17 cellular contexts compared by ENCODE assay signal in genomic region chr21:29008373-29008772, GRCh38. TPM values are rescaled to one million over a fixed set of nuclear protein-coding genes. Genes with fewer than 3 reads are reported as not detected.
DNase-seq lines count a peak whose midpoint lies in the region; ATAC-seq and TF ChIP-seq lines count a peak whose summit lies in the region.
"Had no signal": no experiment of that assay in that cellular context is flagged by ENCODE, and none has a peak within 500 bp of the region (broad histone marks: within the 10 kb centered on the region; RNA-seq: fewer than 3 reads in every experiment).

No MANE protein-coding gene starts in this region.

- H3K36me3 ChIP-seq in mesenchymal stem cell (ENCODE audit: control insufficient read depth in 1 of 2, insufficient read depth in 2 of 2, low read depth in 1 of 2, low read length in 2 of 2) = peaks cover 6 to 28% of the 10 kb centered on the region in 2 experiments
- H3K36me3 ChIP-seq in trophoblast cell (ENCODE audit: control insufficient read depth in 1 of 2, insufficient read depth in 2 of 2, low read length in 2 of 2) = no peaks in the 10 kb centered on the region
- H3K36me3 ChIP-seq in thyroid gland = peaks cover 4 to 18% of the 10 kb centered on the region in 2 donors

- H2BK5ac ChIP-seq in mesenchymal stem cell (ENCODE audit: low read depth, low read length, poor library complexity, severe bottlenecking) = no peak overlapping the region
- peak overlapping the region; percentile 27 for H2BK5ac ChIP-seq in trophoblast cell (ENCODE audit: low read depth, low read length, poor library complexity)

- H2AFZ ChIP-seq in mesenchymal stem cell (ENCODE audit: low read depth, low read length) (no peak overlapping the region), trophoblast cell (ENCODE audit: insufficient read depth, low read length, poor library complexity) (no peak overlapping the region)

- H3K9ac ChIP-seq in mesenchymal stem cell (ENCODE audit: low read length) = peak overlapping the region; percentile 62
- no peak overlapping the region for H3K9ac ChIP-seq in trophoblast cell (ENCODE audit: low read length)

- no peaks in the 10 kb centered on the region for H3K9me3 ChIP-seq in mesenchymal stem cell (ENCODE audit: control insufficient read depth, low read length)
- no peaks in the 10 kb centered on the region for H3K9me3 ChIP-seq in trophoblast cell (ENCODE audit: insufficient read depth, low read depth, low read length)
- H3K9me3 ChIP-seq in thyroid gland = no peaks in the 10 kb centered on the region
- H3K9me3 ChIP-seq: A549, Caco-2 had no signal

- 96% methylated on average over 2 of the region's 3 CpGs for WGBS in mesenchymal stem cell
- no CpG with 5 or more reads among the region's 3 CpGs for WGBS in trophoblast cell (ENCODE audit: extremely low coverage, insufficient coverage, insufficient read length)
- WGBS in thyroid gland, 2 donors = 92 to 93% methylated on average over 3 of the region's 3 CpGs

- H3K79me2 ChIP-seq in trophoblast cell (ENCODE audit: control insufficient read depth, insufficient read depth, low read length, poor library complexity) = peaks cover under 1% of the 10 kb centered on the region

- H3K27me3 Mint-ChIP-seq in activated CD8-positive, alpha-beta memory T cell treated with anti-CD3 and anti-CD28 coated beads, Interleukin-2, amount 10 ng/mL, durations not matched to agents 7 days and 5 days = no peaks in the 10 kb centered on the region
- H3K27me3 Mint-ChIP-seq: CD4-positive, alpha-beta T cell had no signal

- TF ChIP-seq POLR2A in thyroid gland (IDR thresholded peaks at IDR 0.05) = no peak

- DNase-seq in activated CD8-positive, alpha-beta memory T cell treated with anti-CD3 and anti-CD28 coated beads, Interleukin-2, amount 10 ng/mL, durations not matched to agents 7 days and 5 days = no peak
- no peak for DNase-seq in activated CD8-positive, alpha-beta memory T cell treated with anti-CD3 and anti-CD28 coated beads, Interleukin-2, amount 50 U/mL, for 4 hours
- DNase-seq in mesenchymal stem cell (no peak), trophoblast cell (peak; percentile 77 to 80), thyroid gland (no peak)
- no peak for DNase-seq in activated CD4-positive, alpha-beta T cell treated with anti-CD3 and anti-CD28 coated beads for 1 hour
- DNase-seq: AML-193; Caco-2; CD4-positive, alpha-beta T cell; GOT3; H7 had no signal

- H3K79me1 ChIP-seq in mesenchymal stem cell (replicated peaks; ENCODE audit: low read length, poor library complexity, severe bottlenecking) = peaks cover 4% of the 10 kb centered on the region
- H3K79me1 ChIP-seq in trophoblast cell (ENCODE audit: low read length) = peaks cover 1% of the 10 kb centered on the region

- H2BK12ac ChIP-seq in mesenchymal stem cell (ENCODE audit: low read length in 2 of 2) (no peak overlapping the region), trophoblast cell (ENCODE audit: low read length) (peak overlapping the region; percentile 17)

- H3K4me3 Mint-ChIP-seq in activated CD8-positive, alpha-beta memory T cell treated with anti-CD3 and anti-CD28 coated beads, Interleukin-2, amount 10 ng/mL, durations not matched to agents 7 days and 5 days = no peak overlapping the region
- H3K4me3 Mint-ChIP-seq: CD4-positive, alpha-beta T cell; HFFc6 had no signal

- H4K91ac ChIP-seq in mesenchymal stem cell (ENCODE audit: low read length) = no peak overlapping the region
- H4K91ac ChIP-seq in trophoblast cell (ENCODE audit: low read depth, low read length) = no peak overlapping the region

- H3K27me3 ChIP-seq in mesenchymal stem cell (ENCODE audit: control insufficient read depth in 1 of 2, insufficient read depth in 1 of 2, low read length in 2 of 2) (no peaks in the 10 kb centered on the region), trophoblast cell (ENCODE audit: insufficient read depth, low read length) (no peaks in the 10 kb centered on the region), thyroid gland (no peaks in the 10 kb centered on the region)

- no peak overlapping the region for H4K8ac ChIP-seq in mesenchymal stem cell (ENCODE audit: low read length)
- no peak overlapping the region for H4K8ac ChIP-seq in trophoblast cell (ENCODE audit: low read depth, low read length)

- H2AK5ac ChIP-seq in mesenchymal stem cell (ENCODE audit: low read length, severe bottlenecking) (no peak overlapping the region), trophoblast cell (ENCODE audit: low read length) (no peak overlapping the region)

- H4K12ac ChIP-seq in trophoblast cell (ENCODE audit: low read depth, low read length) = no peak overlapping the region

- no peak overlapping the region for H3K27ac ChIP-seq in mesenchymal stem cell (ENCODE audit: low read length, poor library complexity, severe bottlenecking)
- H3K27ac ChIP-seq in trophoblast cell (ENCODE audit: low read depth, low read length) = peak overlapping the region; percentile 53
- no peak overlapping the region for H3K27ac ChIP-seq in thyroid gland
- H3K27ac ChIP-seq: 22Rv1, A549, C4-2B had no signal

- H3K14ac ChIP-seq in mesenchymal stem cell (ENCODE audit: low read length in 2 of 2) (no peak overlapping the region), trophoblast cell (ENCODE audit: low read length) (no peak overlapping the region)

- H3K4me1 ChIP-seq in mesenchymal stem cell (ENCODE audit: control insufficient read depth, insufficient read depth, low read depth, low read length) (peaks cover 1% of the 10 kb centered on the region), trophoblast cell (ENCODE audit: control insufficient read depth in 1 of 2, insufficient read depth in 2 of 2, low read length in 2 of 2) (peaks cover 3 to 4% of the 10 kb centered on the region in 2 experiments), thyroid gland (no peaks in the 10 kb centered on the region)
- H3K4me1 ChIP-seq: A549, Caco-2 had no signal

- no peaks in the 10 kb centered on the region for H3K9me3 Mint-ChIP-seq in activated CD8-positive, alpha-beta memory T cell treated with anti-CD3 and anti-CD28 coated beads, Interleukin-2, amount 10 ng/mL, durations not matched to agents 7 days and 5 days (ENCODE audit: low read depth)
- H3K9me3 Mint-ChIP-seq: CD4-positive, alpha-beta T cell; HFFc6 had no signal

- H2BK120ac ChIP-seq in mesenchymal stem cell (ENCODE audit: low read depth, low read length) (no peak overlapping the region), trophoblast cell (ENCODE audit: insufficient read depth, low read length, poor library complexity) (no peak overlapping the region)

- H3K4me1 Mint-ChIP-seq in activated CD8-positive, alpha-beta memory T cell treated with anti-CD3 and anti-CD28 coated beads, Interleukin-2, amount 10 ng/mL, durations not matched to agents 7 days and 5 days = no peaks in the 10 kb centered on the region

- CTCF ChIA-PET in activated CD8-positive, alpha-beta memory T cell treated with anti-CD3 and anti-CD28 coated beads, Interleukin-2, amount 10 ng/mL, durations not matched to agents 7 days and 5 days (lab: Charles Lee) = interaction anchor here (1.9 kb wide), 1 partner anchor 11 kb away, joined by 6 read pairs; the partner anchor contains the start of gene RWDD2B

- ATAC-seq in activated CD8-positive, alpha-beta memory T cell treated with anti-CD3 and anti-CD28 coated beads, Interleukin-2, amount 10 ng/mL, durations not matched to agents 7 days and 5 days = no peak
- no peak for ATAC-seq in GM19324 (IDR thresholded peaks at IDR 0.05; ENCODE audit: low FRiP score, unreplicated experiment)
- ATAC-seq: A549, HCT116 had no signal

- intact Hi-C loops in thyroid gland (cut with DNase I) = no loop called here

- H3K36me3 Mint-ChIP-seq in activated CD8-positive, alpha-beta memory T cell treated with anti-CD3 and anti-CD28 coated beads, Interleukin-2, amount 10 ng/mL, durations not matched to agents 7 days and 5 days = peaks cover 2% of the 10 kb centered on the region

- H3K18ac ChIP-seq in mesenchymal stem cell (ENCODE audit: low read depth in 1 of 2, low read length in 2 of 2) (no peak overlapping the region), trophoblast cell (ENCODE audit: low read length) (no peak overlapping the region)

- H3K4me2 ChIP-seq in mesenchymal stem cell (ENCODE audit: low read length, poor library complexity, severe bottlenecking) (no peak overlapping the region), trophoblast cell (ENCODE audit: low read length) (no peak overlapping the region)
- H3K4me2 ChIP-seq: A549 had no signal

- H3K23ac ChIP-seq in mesenchymal stem cell (ENCODE audit: low read length in 2 of 2) (no peak overlapping the region), trophoblast cell (ENCODE audit: low read length) (no peak overlapping the region)

- H3K4ac ChIP-seq in mesenchymal stem cell (ENCODE audit: low read depth in 1 of 2, low read length in 2 of 2) (no peak overlapping the region), trophoblast cell (ENCODE audit: low read depth, low read length) (no peak overlapping the region)

- H3K4me3 ChIP-seq in mesenchymal stem cell (ENCODE audit: insufficient read depth in 1 of 2, low read depth in 1 of 2, low read length in 2 of 2) = no peak overlapping the region
- H3K4me3 ChIP-seq in trophoblast cell (ENCODE audit: low read depth, low read length) = no peak overlapping the region
- no peak overlapping the region for H3K4me3 ChIP-seq in thyroid gland (replicated peaks in 1 of 3)
- H3K4me3 ChIP-seq: A549 had no signal

- TF ChIP-seq CTCF in thyroid gland (IDR thresholded peaks at IDR 0.05) = no peak

- peak overlapping the region; percentile 0 for H3K27ac Mint-ChIP-seq in activated CD8-positive, alpha-beta memory T cell treated with anti-CD3 and anti-CD28 coated beads, Interleukin-2, amount 10 ng/mL, durations not matched to agents 7 days and 5 days
- H3K27ac Mint-ChIP-seq: CD4-positive, alpha-beta T cell; HFFc6 had no signal

- H2BK15ac ChIP-seq in mesenchymal stem cell (ENCODE audit: low read depth, poor library complexity, severe bottlenecking) = no peak overlapping the region

RNA-seq across cellular contexts. Expression of gene RWDD2B, which starts 10.8 kb away (rescaled TPM):
- 10 to 100 TPM in 1 of 2 experiments, 1 to 10 TPM in 1; 6.9 to 12.2 TPM for total RNA-seq in activated CD8-positive, alpha-beta memory T cell treated with anti-CD3 and anti-CD28 coated beads, Interleukin-2, amount 10 ng/mL, durations not matched to agents 7 days and 5 days
- 12.0 TPM for polyA plus RNA-seq in mesenchymal stem cell (2013, experiment 1 of 2)
- 12.3 TPM for polyA plus RNA-seq in mesenchymal stem cell (2013, experiment 2 of 2)
- polyA plus RNA-seq in trophoblast cell (2013) = 3.3 and 3.6 TPM in 2 replicates
- 10 to 100 TPM; 11.1 to 17.7 (median 13.3) TPM for total RNA-seq in thyroid gland

RNA-seq across cellular contexts. Expression of gene LTN1, which starts 15.7 kb away (rescaled TPM):
- total RNA-seq in activated CD8-positive, alpha-beta memory T cell treated with anti-CD3 and anti-CD28 coated beads, Interleukin-2, amount 10 ng/mL, durations not matched to agents 7 days and 5 days = 10 to 100 TPM; 24.7 to 27.1 TPM
- polyA plus RNA-seq in mesenchymal stem cell (2013, experiment 1 of 2) = 9.0 TPM
- polyA plus RNA-seq in mesenchymal stem cell (2013, experiment 2 of 2) = 9.5 TPM
- polyA plus RNA-seq in trophoblast cell (2013) = 16.1 and 16.2 TPM in 2 replicates
- 10 to 100 TPM; 25.5 to 45.3 (median 28.8) TPM for total RNA-seq in thyroid gland

RNA-seq across cellular contexts. Expression of gene USP16, which starts 16.1 kb away (rescaled TPM):
- total RNA-seq in activated CD8-positive, alpha-beta memory T cell treated with anti-CD3 and anti-CD28 coated beads, Interleukin-2, amount 10 ng/mL, durations not matched to agents 7 days and 5 days = 10 to 100 TPM; 26.7 to 35.5 TPM
- 32.7 TPM for polyA plus RNA-seq in mesenchymal stem cell (2013, experiment 1 of 2)
- 33.3 TPM for polyA plus RNA-seq in mesenchymal stem cell (2013, experiment 2 of 2)
- polyA plus RNA-seq in trophoblast cell (2013) = 29.0 and 31.2 TPM in 2 replicates
- 10 to 100 TPM; 40.0 to 53.4 (median 45.7) TPM for total RNA-seq in thyroid gland

Comparison
In these comparisons a context has a peak if more than half of its experiments do, and no peak if none do; other contexts are left out.
1. DNase-seq: peak in trophoblast cell (2 of 2); none in activated CD8-positive, alpha-beta memory T cell treated with anti-CD3 and anti-CD28 coated beads, Interleukin-2, amount 10 ng/mL, durations not matched to agents 7 days and 5 days (single experiment), activated CD8-positive, alpha-beta memory T cell treated with anti-CD3 and anti-CD28 coated beads, Interleukin-2, amount 50 U/mL, for 4 hours (single experiment), mesenchymal stem cell (single experiment), thyroid gland (0 of 2) and activated CD4-positive, alpha-beta T cell treated with anti-CD3 and anti-CD28 coated beads for 1 hour (single experiment).